Comparison of ENCODE assay signal across 16 cellular contexts in the genomic region with DNA sequence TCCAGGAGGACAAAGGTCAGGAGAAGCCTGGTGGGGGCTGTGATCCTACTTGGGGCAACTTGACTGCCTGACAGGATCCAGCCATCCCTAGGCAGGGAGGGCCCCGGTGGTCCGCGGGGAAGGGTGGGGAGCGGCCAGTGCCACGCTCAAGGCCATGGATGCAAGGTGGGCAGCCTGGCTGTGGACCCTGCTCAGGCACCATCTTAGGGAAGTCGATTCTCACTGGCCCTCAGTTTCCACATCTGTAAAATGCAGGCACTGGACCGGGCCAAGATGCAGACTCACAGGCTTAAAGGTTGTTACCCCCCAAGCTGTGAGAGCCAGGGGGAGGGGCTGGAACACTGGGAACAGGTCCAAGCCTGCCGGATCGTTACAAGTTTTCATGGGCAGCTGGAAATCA. TPM values are rescaled to one million over a fixed set of nuclear protein-coding genes. Genes with fewer than 3 reads are reported as not detected.
DNase-seq lines count a peak whose midpoint lies in the region; ATAC-seq and TF ChIP-seq lines count a peak whose summit lies in the region.
"Had no signal": no experiment of that assay in that cellular context is flagged by ENCODE, and none has a peak within 500 bp of the region (broad histone marks: within the 10 kb centered on the region; RNA-seq: fewer than 3 reads in every experiment).

No MANE protein-coding gene starts in this region.

- no peak overlapping the region for H3K4me3 Mint-ChIP-seq in CD8-positive, alpha-beta T cell
- no peak overlapping the region for H3K4me3 Mint-ChIP-seq in T-helper 17 cell
- peak overlapping the region in 5 of 10 donors; percentile 2 to 39 (median 32) for H3K4me3 Mint-ChIP-seq in naive thymus-derived CD4-positive, alpha-beta T cell
- H3K4me3 Mint-ChIP-seq: dendritic cell treated with granulocyte-macrophage colony-stimulating factor and Interleukin-4, amounts not matched to agents 40 ng/mL and 50 ng/mL, for 4 days; T-helper 2 cell treated with Interferon-gamma antibody and Interleukin-4, amounts not matched to agents 5 μg/mL and 100 μg/mL, for 36 hours had no signal

- H3K36me3 ChIP-seq in CD8-positive, alpha-beta T cell (ENCODE audit: insufficient read depth, low read length), result peaks cover 5% of the 10 kb centered on the region
- peaks cover 0 to 18% (median 0%) of the 10 kb centered on the region in 3 experiments for H3K36me3 ChIP-seq in naive thymus-derived CD4-positive, alpha-beta T cell (ENCODE audit: control insufficient read depth in 2 of 3, insufficient read depth in 3 of 3, low read length in 3 of 3)
- H3K36me3 ChIP-seq: MG63 had no signal

- H3K36me3 Mint-ChIP-seq in CD8-positive, alpha-beta T cell, result peaks cover 16% of the 10 kb centered on the region
- H3K36me3 Mint-ChIP-seq in T-helper 17 cell (ENCODE audit: low read depth), result no peaks in the 10 kb centered on the region
- H3K36me3 Mint-ChIP-seq in naive thymus-derived CD4-positive, alpha-beta T cell, result peaks cover 0 to 6% (median 0%) of the 10 kb centered on the region in 5 donors

- ATAC-seq in CD8-positive, alpha-beta T cell, result no peak
- ATAC-seq in T-helper 17 cell (no peak), GM19328 (IDR thresholded peaks at IDR 0.05; ENCODE audit: unreplicated experiment) (no peak)
- no peak for ATAC-seq in naive thymus-derived CD4-positive, alpha-beta T cell
- ATAC-seq: gastroesophageal sphincter had no signal

- H3K27me3 Mint-ChIP-seq in CD8-positive, alpha-beta T cell (ENCODE audit: low read depth), result no peaks in the 10 kb centered on the region
- no peaks in the 10 kb centered on the region for H3K27me3 Mint-ChIP-seq in T-helper 17 cell
- no peaks in the 10 kb centered on the region for H3K27me3 Mint-ChIP-seq in naive thymus-derived CD4-positive, alpha-beta T cell
- H3K27me3 Mint-ChIP-seq: dendritic cell treated with granulocyte-macrophage colony-stimulating factor and Interleukin-4, amounts not matched to agents 40 ng/mL and 50 ng/mL, for 4 days had no signal

- H3K9me3 Mint-ChIP-seq in CD8-positive, alpha-beta T cell, result no peaks in the 10 kb centered on the region
- H3K9me3 Mint-ChIP-seq in naive thymus-derived CD4-positive, alpha-beta T cell, result no peaks in the 10 kb centered on the region
- H3K9me3 Mint-ChIP-seq: dendritic cell treated with granulocyte-macrophage colony-stimulating factor and Interleukin-4, amounts not matched to agents 40 ng/mL and 50 ng/mL, for 4 days; T-helper 2 cell treated with Interferon-gamma antibody and Interleukin-4, amounts not matched to agents 5 μg/mL and 100 μg/mL, for 36 hours had no signal

- no peaks in the 10 kb centered on the region for H3K27me3 ChIP-seq in CD8-positive, alpha-beta T cell (ENCODE audit: insufficient read depth, low read length)
- H3K27me3 ChIP-seq in naive thymus-derived CD4-positive, alpha-beta T cell (ENCODE audit: control insufficient read depth in 2 of 2, insufficient read depth in 2 of 2, low read length in 2 of 2), result no peaks in the 10 kb centered on the region
- H3K27me3 ChIP-seq: gastroesophageal sphincter, MG63, suprapubic skin had no signal

- no peak overlapping the region for H3K27ac ChIP-seq in CD8-positive, alpha-beta T cell (ENCODE audit: low read depth, low read length)
- H3K27ac ChIP-seq in naive thymus-derived CD4-positive, alpha-beta T cell (ENCODE audit: low read depth, low read length), result no peak overlapping the region
- H3K27ac ChIP-seq: gastroesophageal sphincter, parathyroid adenoma, suprapubic skin had no signal

- no peaks in the 10 kb centered on the region for H3K9me3 ChIP-seq in CD8-positive, alpha-beta T cell (ENCODE audit: low read length)
- no peaks in the 10 kb centered on the region for H3K9me3 ChIP-seq in T-helper 17 cell (ENCODE audit: control insufficient read depth, low read length, poor library complexity, severe bottlenecking)
- no peaks in the 10 kb centered on the region for H3K9me3 ChIP-seq in naive thymus-derived CD4-positive, alpha-beta T cell (ENCODE audit: control insufficient read depth in 2 of 3, low read length in 3 of 3)
- H3K9me3 ChIP-seq: gastroesophageal sphincter, MG63, suprapubic skin had no signal

- TF ChIP-seq CTCF in CD8-positive, alpha-beta T cell (IDR thresholded peaks at IDR 0.05), result no peak

- no peak overlapping the region for H3K4me3 ChIP-seq in CD8-positive, alpha-beta T cell (ENCODE audit: low read depth, low read length)
- H3K4me3 ChIP-seq in naive thymus-derived CD4-positive, alpha-beta T cell (ENCODE audit: low read length), result no peak overlapping the region
- H3K4me3 ChIP-seq: gastroesophageal sphincter, MG63, suprapubic skin had no signal

- intact Hi-C loops in CD8-positive, alpha-beta T cell (cut with DNase I, micrococcal nuclease), result no loop called here
- intact Hi-C loops in naive thymus-derived CD4-positive, alpha-beta T cell (cut with micrococcal nuclease), result no loop called here

- DNase-seq in CD8-positive, alpha-beta T cell, result no peak
- DNase-seq in T-helper 17 cell (no peak), kidney tubule cell (ENCODE audit: low spot score) (no peak), Ammon's horn (ENCODE audit: low spot score) (no peak)
- DNase-seq in naive thymus-derived CD4-positive, alpha-beta T cell, result no peak
- DNase-seq: activated naive CD4-positive, alpha-beta T cell treated with anti-CD3 and anti-CD28 coated beads, Interleukin-2, amount 50 U/mL, for 16 hours; HCEC 1CT; MG63; NCI-H1694 treated with DMSO at 0.1 percent for 48 hours; stimulated activated CD4-positive, alpha-beta T cell treated with anti-CD3 and anti-CD28 coated beads, Interleukin-4, amount 100 ng/mL, for 1 hour had no signal

- CTCF ChIA-PET in CD8-positive, alpha-beta T cell (lab: Charles Lee), result no interaction called here
- CTCF ChIA-PET in naive thymus-derived CD4-positive, alpha-beta T cell (lab: Charles Lee), result interaction anchor here (0.7 to 0.9 kb wide), 2 partner anchors 11 to 58 kb away, joined by 4 read pairs; no protein-coding TSS in a partner anchor

- H3K4me1 Mint-ChIP-seq in CD8-positive, alpha-beta T cell (ENCODE audit: low read depth), result peaks cover 49% of the 10 kb centered on the region
- peaks cover 33% of the 10 kb centered on the region for H3K4me1 Mint-ChIP-seq in T-helper 17 cell
- peaks cover 20 to 46% (median 30%) of the 10 kb centered on the region in 7 donors for H3K4me1 Mint-ChIP-seq in naive thymus-derived CD4-positive, alpha-beta T cell

- POLR2A ChIA-PET in CD8-positive, alpha-beta T cell (lab: Charles Lee), result interaction anchor here (0.6 kb wide), 1 partner anchor 76 kb away, joined by 4 read pairs; no protein-coding TSS in a partner anchor
- POLR2A ChIA-PET in naive thymus-derived CD4-positive, alpha-beta T cell (lab: Charles Lee), result no interaction called here

- peaks cover 45% of the 10 kb centered on the region for H3K4me1 ChIP-seq in CD8-positive, alpha-beta T cell (ENCODE audit: insufficient read depth, low read length)
- H3K4me1 ChIP-seq in naive thymus-derived CD4-positive, alpha-beta T cell (ENCODE audit: control insufficient read depth in 2 of 2, insufficient read depth in 2 of 2, low read length in 2 of 2), result peaks cover 12 to 41% of the 10 kb centered on the region in 2 donors
- H3K4me1 ChIP-seq: gastroesophageal sphincter, parathyroid adenoma had no signal

- H3K27ac Mint-ChIP-seq in CD8-positive, alpha-beta T cell, result peak overlapping the region; percentile 82
- H3K27ac Mint-ChIP-seq in T-helper 17 cell, result peak overlapping the region; percentile 56
- peak overlapping the region in 7 of 9 donors; percentile 26 to 85 (median 74) for H3K27ac Mint-ChIP-seq in naive thymus-derived CD4-positive, alpha-beta T cell
- H3K27ac Mint-ChIP-seq: dendritic cell treated with granulocyte-macrophage colony-stimulating factor and Interleukin-4, amounts not matched to agents 40 ng/mL and 50 ng/mL, for 4 days; T-helper 2 cell treated with Interferon-gamma antibody and Interleukin-4, amounts not matched to agents 5 μg/mL and 100 μg/mL, for 36 hours had no signal

RNA-seq across cellular contexts. Expression of a gene that starts 8.7 kb away (rescaled TPM):
- total RNA-seq in CD8-positive, alpha-beta T cell, result 1 to 10 TPM; 4.6 to 5.1 TPM
- total RNA-seq in T-helper 17 cell, result 1 to 10 TPM; 5.3 to 8.0 TPM
- 10 to 100 TPM in 3 of 5 experiments, 1 to 10 TPM in 2; 5.7 to 17.1 (median 11.9) TPM for total RNA-seq in naive thymus-derived CD4-positive, alpha-beta T cell
- 10 to 100 TPM; 10.5 to 12.3 TPM for polyA plus RNA-seq in naive thymus-derived CD4-positive, alpha-beta T cell

RNA-seq across cellular contexts. Expression of a gene that starts 35.7 kb away (rescaled TPM):
- total RNA-seq in CD8-positive, alpha-beta T cell, result 10 to 100 TPM; 63.5 to 69.0 TPM
- total RNA-seq in T-helper 17 cell, result 10 to 100 TPM; 64.2 to 81.4 TPM
- total RNA-seq in naive thymus-derived CD4-positive, alpha-beta T cell, result 10 to 100 TPM; 50.0 to 73.4 (median 60.7) TPM
- 10 to 100 TPM in 1 of 2 donors, 1 to 10 TPM in 1; 7.1 to 15.2 TPM for polyA plus RNA-seq in naive thymus-derived CD4-positive, alpha-beta T cell

RNA-seq across cellular contexts. Expression of a gene that starts 38.4 kb away (rescaled TPM):
- total RNA-seq in CD8-positive, alpha-beta T cell, result 1 to 10 TPM; 5.6 to 6.3 TPM
- total RNA-seq in T-helper 17 cell, result 10 to 100 TPM; 12.9 to 23.3 TPM
- 10 to 100 TPM in 4 of 5 experiments, 1 to 10 TPM in 1; 7.2 to 15.6 (median 11.4) TPM for total RNA-seq in naive thymus-derived CD4-positive, alpha-beta T cell
- polyA plus RNA-seq in naive thymus-derived CD4-positive, alpha-beta T cell, result 10 to 100 TPM; 10.7 to 20.1 TPM

RNA-seq across cellular contexts. Expression of a gene that starts 39.0 kb away (rescaled TPM):
- total RNA-seq in CD8-positive, alpha-beta T cell, result 10 to 100 TPM; 24.7 to 26.8 TPM
- total RNA-seq in T-helper 17 cell, result 10 to 100 TPM; 49.8 to 50.0 TPM
- 100 to 1,000 TPM in 1 of 5 experiments, 10 to 100 TPM in 4; 45.0 to 110 (median 52.3) TPM for total RNA-seq in naive thymus-derived CD4-positive, alpha-beta T cell
- 10 to 100 TPM; 12.6 to 13.8 TPM for polyA plus RNA-seq in naive thymus-derived CD4-positive, alpha-beta T cell

RNA-seq across cellular contexts. Expression of a gene that starts 44.0 kb away (rescaled TPM):
- 10 to 100 TPM; 64.9 to 68.3 TPM for total RNA-seq in CD8-positive, alpha-beta T cell
- 10 to 100 TPM; 82.2 to 87.1 TPM for total RNA-seq in T-helper 17 cell
- 100 to 1,000 TPM in 2 of 5 experiments, 10 to 100 TPM in 3; 76.3 to 106 (median 86.2) TPM for total RNA-seq in naive thymus-derived CD4-positive, alpha-beta T cell
- polyA plus RNA-seq in naive thymus-derived CD4-positive, alpha-beta T cell, result 10 to 100 TPM; 22.5 to 31.7 TPM
